In the genomic region with DNA sequence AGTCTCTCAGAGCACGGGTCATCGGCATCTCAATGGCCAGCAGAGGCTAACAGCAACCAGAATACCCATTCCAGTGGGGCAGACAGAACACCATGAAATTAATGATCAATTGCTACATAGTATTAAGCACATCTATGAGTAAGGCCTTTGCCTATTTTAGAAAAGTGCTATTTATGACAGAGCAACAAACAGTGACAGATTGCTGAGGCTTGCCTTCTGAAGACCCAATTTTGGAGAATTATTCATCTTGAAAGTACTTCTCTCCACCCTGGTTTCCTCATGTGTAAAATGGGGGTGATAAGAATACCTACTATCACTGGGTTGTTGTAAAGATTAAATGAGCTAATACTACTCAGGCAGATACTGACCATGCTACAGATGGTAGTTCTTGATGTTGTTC, we compare ENCODE assay signal across 18 cellular contexts.
DNase-seq lines count a peak whose midpoint lies in the region; ATAC-seq and TF ChIP-seq lines count a peak whose summit lies in the region.
"Had no signal": no experiment of that assay in that cellular context is flagged by ENCODE, and none has a peak within 500 bp of the region (broad histone marks: within the 10 kb centered on the region; RNA-seq: fewer than 3 reads in every experiment).

No MANE protein-coding gene starts in this region.

- 82% methylated on average over 2 of the region's 2 CpGs for WGBS in suprapubic skin

- no peaks in the 10 kb centered on the region for H3K9me3 ChIP-seq in mucosa of descending colon
- H3K9me3 ChIP-seq in suprapubic skin: no peaks in the 10 kb centered on the region
- H3K9me3 ChIP-seq: SJCRH30 had no signal

- no peak for TF ChIP-seq POLR2A in suprapubic skin (IDR thresholded peaks at IDR 0.05)

- TF ChIP-seq EP300 in suprapubic skin (IDR thresholded peaks at IDR 0.05): no peak

- TF ChIP-seq CTCF in GM12864 (IDR thresholded peaks at IDR 0.05; ENCODE audit: low read depth, low read length, missing control alignments) (no peak), mucosa of descending colon (IDR thresholded peaks at IDR 0.05) (no peak), suprapubic skin (IDR thresholded peaks at IDR 0.05) (no peak)

- no peak overlapping the region for H3K27ac ChIP-seq in suprapubic skin
- H3K27ac ChIP-seq: hepatocyte, SJCRH30 had no signal

- H3K4me3 ChIP-seq in GM12864 (ENCODE audit: low read depth, low read length) (no peak overlapping the region), mucosa of descending colon (no peak overlapping the region), suprapubic skin (no peak overlapping the region)
- H3K4me3 ChIP-seq: hepatocyte, SJCRH30 had no signal

- DNase-seq in GM12864 (ENCODE audit: low read depth): peak; percentile 12
- no peak for DNase-seq in NK-92 treated with Interleukin-12 subunit alpha and Interleukin-12 subunit beta, amount 100 ng/mL, for 24 hours (lab: John Stamatoyannopoulos, UW)
- DNase-seq in mucosa of descending colon: no peak
- DNase-seq in COLO668 (lab: John Stamatoyannopoulos, UW; ENCODE audit: unreplicated experiment): no peak
- no peak for DNase-seq in suprapubic skin (ENCODE audit: low spot score in 2 of 2)
- DNase-seq: activated CD4-positive, CD25-positive, alpha-beta regulatory T cell treated with anti-CD3 and anti-CD28 coated beads, Interleukin-2, amount 50 U/mL, for 72 hours; activated gamma-delta T cell; CD4-positive, alpha-beta T cell; cerebellar nuclear complex; DMS79; kidney; NCI-H187; NCI-H510A; SJCRH30 had no signal

- no peaks in the 10 kb centered on the region for H3K4me1 ChIP-seq in mucosa of descending colon (ENCODE audit: low read depth)
- no peaks in the 10 kb centered on the region for H3K4me1 ChIP-seq in suprapubic skin
- H3K4me1 ChIP-seq: SJCRH30 had no signal

- no peaks in the 10 kb centered on the region for H3K27me3 ChIP-seq in suprapubic skin
- H3K27me3 ChIP-seq: hepatocyte, SJCRH30 had no signal

- H3K36me3 ChIP-seq in mucosa of descending colon (ENCODE audit: low read depth): no peaks in the 10 kb centered on the region
- H3K36me3 ChIP-seq in suprapubic skin: no peaks in the 10 kb centered on the region
- H3K36me3 ChIP-seq: SJCRH30 had no signal

- intact Hi-C loops in mucosa of descending colon (cut with DNase I, micrococcal nuclease): no loop called here

- ATAC-seq in GM19035 (IDR thresholded peaks at IDR 0.05; ENCODE audit: unreplicated experiment) (peak; percentile 53), HG02588 (IDR thresholded peaks at IDR 0.05; ENCODE audit: unreplicated experiment) (peak; percentile 48), HG03378 (IDR thresholded peaks at IDR 0.05; ENCODE audit: unreplicated experiment) (peak; percentile 84), mucosa of descending colon (no peak)
